28 cellular contexts compared by ENCODE assay signal in the genomic region with DNA sequence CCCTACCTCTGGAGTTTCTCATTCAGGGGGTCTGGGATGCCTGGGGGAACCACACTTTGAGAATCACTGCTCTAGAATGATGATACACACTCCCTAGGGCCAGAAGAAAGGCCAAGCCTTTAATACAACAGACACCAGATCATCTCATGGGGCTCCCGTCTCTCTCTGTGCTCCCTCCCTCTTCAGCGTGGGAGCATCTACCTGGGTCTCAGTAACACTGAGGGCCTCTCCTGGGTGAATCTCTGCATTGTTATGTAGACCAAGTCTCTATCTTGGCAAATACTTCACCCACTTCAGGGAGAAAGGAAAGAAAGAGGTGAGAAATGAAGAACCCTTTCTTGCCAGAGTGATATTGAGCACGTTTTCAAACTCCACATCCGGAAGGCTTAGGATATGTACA.
"Had no signal": no experiment of that assay in that cellular context is flagged by ENCODE, and none has a peak within 500 bp of the region (broad histone marks: within the 10 kb centered on the region; RNA-seq: fewer than 3 reads in every experiment).

No MANE protein-coding gene starts in this region.

- DNase-seq: activated B cell treated with CpG ODN at 0.5 μM for 24 hours; activated CD4-positive, alpha-beta T cell treated with anti-CD3 and anti-CD28 coated beads for 1 hour; activated CD4-positive, alpha-beta T cell treated with anti-CD3 and anti-CD28 coated beads, Interleukin-2, amount 10 ng/mL, durations not matched to agents 24 days and 14 days; activated CD4-positive, alpha-beta T cell treated with anti-CD3 and anti-CD28 coated beads, Interleukin-2, amount 50 U/mL, for 48 hours; activated CD8-positive, alpha-beta memory T cell treated with anti-CD3 and anti-CD28 coated beads for 24 hours; activated naive CD4-positive, alpha-beta T cell treated with Interleukin-2 at 50 U/mL for 16 hours; activated naive CD8-positive, alpha-beta T cell treated with anti-CD3 and anti-CD28 coated beads, Interleukin-2, amount 50 U/mL, for 24 hours; activated T-cell treated with anti-CD3 and anti-CD28 coated beads, Interleukin-2, amount 50 U/mL, for 4 hours; amygdala; MG63; NCI-H1105; NCI-H1436; NCI-H1694 treated with DMSO at 0.1 percent for 48 hours; NCI-H2029 treated with DMSO at 0.1 percent for 48 hours; NCI-H345; NCI-H510A; NCI-H526 treated with DMSO at 0.1 percent for 48 hours; NK-92 treated with Interleukin-12 subunit alpha and Interleukin-12 subunit beta, amount 100 ng/mL, for 24 hours; OCI-M1; Peyer's patch; Right ventricle myocardium superior; SJCRH30; SK-N-SH had no signal

- H3K4me1 ChIP-seq: Peyer's patch, SJCRH30 had no signal

- H3K9me3 ChIP-seq: MG63, Peyer's patch, SJCRH30, SK-N-SH had no signal

- H3K27ac ChIP-seq: Peyer's patch, RWPE1, SJCRH30 had no signal

- ATAC-seq: activated naive CD4-positive, alpha-beta T cell treated with anti-CD3 and anti-CD28 coated beads, Interleukin-2, amount 50 U/mL, for 72 hours; activated naive CD8-positive, alpha-beta T cell treated with anti-CD3 and anti-CD28 coated beads, Interleukin-2, amount 50 U/mL, for 24 hours; activated T-cell treated with anti-CD3 and anti-CD28 coated beads, Interleukin-2, amount 50 U/mL, for 4 hours had no signal

- H3K4me2 ChIP-seq: SK-N-SH had no signal

- H3K27ac Mint-ChIP-seq: activated B cell treated with CpG ODN at 0.5 μM for 24 hours; activated CD4-positive, alpha-beta T cell treated with anti-CD3 and anti-CD28 coated beads, Interleukin-2, amount 10 ng/mL, durations not matched to agents 24 days and 14 days; activated naive CD4-positive, alpha-beta T cell treated with anti-CD3 and anti-CD28 coated beads, Interleukin-2, amount 50 U/mL, for 72 hours; activated naive CD8-positive, alpha-beta T cell treated with anti-CD3 and anti-CD28 coated beads, Interleukin-2, amount 50 U/mL, for 24 hours; T-helper 1 cell treated with Interleukin-12 subunit alpha and Interleukin-12 subunit beta and Interleukin-4 antibody, amounts not matched to agents 30 μg/mL and 1 μg/mL, for 36 hours had no signal

- H3K4me1 Mint-ChIP-seq: activated CD4-positive, alpha-beta T cell treated with anti-CD3 and anti-CD28 coated beads, Interleukin-2, amount 10 ng/mL, durations not matched to agents 24 days and 14 days; activated naive CD8-positive, alpha-beta T cell treated with anti-CD3 and anti-CD28 coated beads, Interleukin-2, amount 50 U/mL, for 24 hours had no signal

- H3K9ac ChIP-seq: SK-N-SH had no signal

- H3K4me3 Mint-ChIP-seq: activated B cell treated with CpG ODN at 0.5 μM for 24 hours; activated CD4-positive, alpha-beta T cell treated with anti-CD3 and anti-CD28 coated beads, Interleukin-2, amount 10 ng/mL, durations not matched to agents 24 days and 14 days; activated naive CD8-positive, alpha-beta T cell treated with anti-CD3 and anti-CD28 coated beads, Interleukin-2, amount 50 U/mL, for 24 hours; activated T-cell treated with anti-CD3 and anti-CD28 coated beads, Interleukin-2, amount 50 U/mL, for 4 hours; brain; T-helper 1 cell treated with Interleukin-12 subunit alpha and Interleukin-12 subunit beta and Interleukin-4 antibody, amounts not matched to agents 30 μg/mL and 1 μg/mL, for 36 hours had no signal

- H3K36me3 Mint-ChIP-seq: brain had no signal

- H3K4me3 ChIP-seq: MG63, Peyer's patch, SJCRH30 had no signal

- H3K36me3 ChIP-seq: MG63, Peyer's patch, SJCRH30 had no signal

- H3K27me3 ChIP-seq: MG63, Peyer's patch had no signal

- FAIRE-seq: astrocyte had no signal

- H3K9me3 Mint-ChIP-seq: activated B cell treated with CpG ODN at 0.5 μM for 24 hours; activated CD4-positive, alpha-beta T cell treated with anti-CD3 and anti-CD28 coated beads, Interleukin-2, amount 10 ng/mL, durations not matched to agents 24 days and 14 days; activated T-cell treated with anti-CD3 and anti-CD28 coated beads, Interleukin-2, amount 50 U/mL, for 4 hours; T-helper 1 cell treated with Interleukin-12 subunit alpha and Interleukin-12 subunit beta and Interleukin-4 antibody, amounts not matched to agents 30 μg/mL and 1 μg/mL, for 36 hours had no signal

- H3K27me3 Mint-ChIP-seq: activated B cell treated with CpG ODN at 0.5 μM for 24 hours had no signal
